Comparison of ENCODE assay signal across 8 cellular contexts in the genomic region with DNA sequence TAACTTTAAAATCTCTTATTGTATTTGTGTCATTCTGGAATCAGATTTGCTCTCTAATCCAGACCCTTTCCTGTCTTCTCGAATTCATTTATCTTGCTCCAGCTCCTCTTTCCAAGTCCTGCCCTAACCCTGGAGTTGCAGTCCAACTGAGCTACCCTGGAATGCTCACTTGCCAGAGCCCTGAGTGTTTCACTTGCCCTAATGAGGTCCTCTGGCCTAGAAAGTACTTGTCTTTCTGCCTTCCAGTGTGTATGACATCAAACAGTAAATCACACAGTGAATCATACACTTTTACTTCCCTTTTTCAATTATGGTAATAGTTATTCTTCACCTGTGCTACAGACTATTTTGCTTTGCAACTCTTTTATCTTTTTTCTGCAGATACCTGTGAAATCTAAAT.
A peak's percentile ranks its signal among the peaks of the same experiment; 100 is the strongest.
DNase-seq lines count a peak whose midpoint lies in the region; ATAC-seq, FAIRE-seq and TF ChIP-seq lines count a peak whose summit lies in the region.

No MANE protein-coding gene starts in this region.

- intact Hi-C loops in CD14-positive monocyte (cut with micrococcal nuclease) = no loop called here
- intact Hi-C loops in body of pancreas (cut with DNase I) = no loop called here

- H3K4me1 ChIP-seq in keratinocyte (ENCODE audit: control insufficient read depth, extremely low read depth, insufficient read depth, low read length) (peaks cover 22% of the 10 kb centered on the region), body of pancreas (no peaks in the 10 kb centered on the region)

- H3K4me2 ChIP-seq in keratinocyte (ENCODE audit: control insufficient read depth, extremely low read depth, insufficient read depth, low read depth, low read length) = peak overlapping the region; percentile 35

- peak; percentile 57 for FAIRE-seq in keratinocyte (lab: Jason Lieb, UNC)

- ATAC-seq in GM19043 (IDR thresholded peaks at IDR 0.05; ENCODE audit: low read depth, unreplicated experiment) (peak; percentile 95), HG03095 (IDR thresholded peaks at IDR 0.05; ENCODE audit: unreplicated experiment) (peak; percentile 97), body of pancreas (no peak)

- H3K36me3 Mint-ChIP-seq in CD14-positive monocyte = peaks cover 3 to 7% of the 10 kb centered on the region in 2 donors
- H3K36me3 Mint-ChIP-seq in T-helper 1 cell treated with Interleukin-12 subunit alpha and Interleukin-12 subunit beta and Interleukin-4 antibody, amounts not matched to agents 30 μg/mL and 1 μg/mL, for 36 hours (ENCODE audit: low read depth) = peaks cover 3% of the 10 kb centered on the region

- peaks cover 11% of the 10 kb centered on the region for H3K4me1 Mint-ChIP-seq in CD14-positive monocyte
- H3K4me1 Mint-ChIP-seq in T-helper 1 cell treated with Interleukin-12 subunit alpha and Interleukin-12 subunit beta and Interleukin-4 antibody, amounts not matched to agents 30 μg/mL and 1 μg/mL, for 36 hours (ENCODE audit: low read depth) = peaks cover 30% of the 10 kb centered on the region

- no peak overlapping the region for H3K4me3 Mint-ChIP-seq in CD14-positive monocyte
- no peak overlapping the region for H3K4me3 Mint-ChIP-seq in T-helper 1 cell treated with Interleukin-12 subunit alpha and Interleukin-12 subunit beta and Interleukin-4 antibody, amounts not matched to agents 30 μg/mL and 1 μg/mL, for 36 hours

- TF ChIP-seq CTCF in CD14-positive monocyte (IDR thresholded peaks at IDR 0.05) (no peak), keratinocyte (optimal IDR thresholded peaks at IDR 0.05 in 1 of 3, IDR thresholded peaks at IDR 0.05 in 1 of 3, conservative IDR thresholded peaks at IDR 0.05 in 1 of 3; ENCODE audit: extremely low read depth in 1 of 3, insufficient read depth in 2 of 3, low read length in 3 of 3) (no peak), body of pancreas (IDR thresholded peaks at IDR 0.05) (no peak)

- H3K4me3 ChIP-seq in keratinocyte (ENCODE audit: control insufficient read depth in 2 of 3, extremely low read depth in 1 of 3, insufficient read depth in 2 of 3, low read depth in 1 of 3, low read length in 3 of 3) (no peak overlapping the region), body of pancreas (no peak overlapping the region)

- no peak overlapping the region for H3K9ac ChIP-seq in keratinocyte (ENCODE audit: control insufficient read depth, extremely low read depth, insufficient read depth, low read length)

- 29 to 59% methylated on average over 1 of the region's 1 CpG for WGBS in body of pancreas, 2 donors

- H2AFZ ChIP-seq in keratinocyte (ENCODE audit: control insufficient read depth, low read length) = no peak overlapping the region

- H3K9me1 ChIP-seq in keratinocyte (ENCODE audit: control insufficient read depth, extremely low read depth, insufficient read depth, low read length) = no peaks in the 10 kb centered on the region

- H3K9me3 Mint-ChIP-seq in CD14-positive monocyte = no peaks in the 10 kb centered on the region
- H3K9me3 Mint-ChIP-seq in T-helper 1 cell treated with Interleukin-12 subunit alpha and Interleukin-12 subunit beta and Interleukin-4 antibody, amounts not matched to agents 30 μg/mL and 1 μg/mL, for 36 hours = no peaks in the 10 kb centered on the region

- DNase-seq in CD14-positive monocyte (ENCODE audit: low spot score) (no peak), keratinocyte (ENCODE audit: low read depth, low spot score) (no peak), midbrain (lab: John Stamatoyannopoulos, UW) (no peak), body of pancreas (no peak), NCI-H2107 (lab: John Stamatoyannopoulos, UW) (no peak)

- no peaks in the 10 kb centered on the region for H3K27me3 Mint-ChIP-seq in CD14-positive monocyte (ENCODE audit: low read depth in 3 of 3)
- H3K27me3 Mint-ChIP-seq in T-helper 1 cell treated with Interleukin-12 subunit alpha and Interleukin-12 subunit beta and Interleukin-4 antibody, amounts not matched to agents 30 μg/mL and 1 μg/mL, for 36 hours (ENCODE audit: low read depth) = no peaks in the 10 kb centered on the region

- no peaks in the 10 kb centered on the region for H3K36me3 ChIP-seq in keratinocyte (ENCODE audit: control insufficient read depth in 2 of 2, extremely low read depth in 1 of 2, insufficient read depth in 2 of 2, low read length in 2 of 2)
- H3K36me3 ChIP-seq in body of pancreas (replicated peaks in 1 of 2; ENCODE audit: insufficient read depth in 1 of 2, low read depth in 2 of 2) = no peaks in the 10 kb centered on the region

- H3K9me3 ChIP-seq in keratinocyte (ENCODE audit: control insufficient read depth, low read depth, low read length) (no peaks in the 10 kb centered on the region), body of pancreas (no peaks in the 10 kb centered on the region)

- dilution Hi-C loops in keratinocyte (cut with MboI; ENCODE audit: extremely low pct_ligation_motif_present, low sequenced_read_pairs) = no loop called here

- H3K79me2 ChIP-seq in keratinocyte (ENCODE audit: control insufficient read depth, insufficient read depth, low read length) = peaks cover 5% of the 10 kb centered on the region

- H3K27ac ChIP-seq in keratinocyte (ENCODE audit: control insufficient read depth, insufficient read depth, low read length) (peak overlapping the region; percentile 15), body of pancreas (no peak overlapping the region)

- H4K20me1 ChIP-seq in keratinocyte (ENCODE audit: control insufficient read depth, extremely low read depth, insufficient read depth, low read length) = no peaks in the 10 kb centered on the region

- no peak for TF ChIP-seq POLR2A in body of pancreas (IDR thresholded peaks at IDR 0.05)

- H3K27me3 ChIP-seq in keratinocyte (ENCODE audit: control insufficient read depth, extremely low read depth, insufficient read depth, low read length) (no peaks in the 10 kb centered on the region), body of pancreas (no peaks in the 10 kb centered on the region)

- H3K27ac Mint-ChIP-seq in CD14-positive monocyte = peak overlapping the region; percentile 31 to 92 (median 73)
- peak overlapping the region; percentile 64 for H3K27ac Mint-ChIP-seq in T-helper 1 cell treated with Interleukin-12 subunit alpha and Interleukin-12 subunit beta and Interleukin-4 antibody, amounts not matched to agents 30 μg/mL and 1 μg/mL, for 36 hours
